21 cellular contexts compared by ENCODE assay signal in the genomic region with DNA sequence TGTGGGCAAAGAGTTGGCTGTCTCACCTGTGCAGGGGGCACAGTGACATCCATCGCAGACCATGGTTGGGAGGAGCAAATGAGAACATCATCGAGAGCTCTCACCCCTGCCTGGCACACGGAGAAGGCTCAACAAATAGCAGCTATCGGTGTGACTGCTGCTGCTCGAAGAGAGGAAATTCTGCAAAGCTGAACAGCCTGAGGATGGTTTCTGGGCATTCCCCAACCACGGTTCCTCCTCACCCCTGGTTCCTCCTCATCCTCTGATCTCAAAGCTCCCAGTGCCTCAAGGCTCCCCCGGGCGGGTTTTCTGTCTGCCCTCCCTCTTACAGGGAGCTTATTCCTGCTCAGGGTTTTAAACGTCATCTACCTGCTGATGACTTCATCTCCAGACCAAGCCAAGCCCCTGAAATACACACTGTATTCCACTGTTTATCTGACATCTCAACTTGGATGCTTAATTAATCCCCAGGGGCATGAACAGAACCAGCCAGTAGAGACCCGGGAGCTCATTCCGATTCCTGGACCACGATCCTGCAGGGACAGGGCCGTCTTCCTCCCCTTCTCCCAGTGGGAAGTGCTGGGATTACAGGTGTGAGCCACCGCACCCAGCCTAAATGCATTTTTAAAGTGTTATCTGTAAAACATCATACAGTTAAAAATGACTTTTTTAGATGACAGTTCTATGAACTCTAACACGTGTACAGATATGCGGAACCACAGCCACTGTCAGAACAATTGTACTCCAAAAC. TPM values are rescaled to one million over a fixed set of nuclear protein-coding genes. Genes with fewer than 3 reads are reported as not detected.
A peak's percentile ranks its signal among the peaks of the same experiment; 100 is the strongest.
DNase-seq lines count a peak whose midpoint lies in the region; ATAC-seq and TF ChIP-seq lines count a peak whose summit lies in the region.
"Had no signal": no experiment of that assay in that cellular context is flagged by ENCODE, and none has a peak within 500 bp of the region (broad histone marks: within the 10 kb centered on the region; RNA-seq: fewer than 3 reads in every experiment).

No MANE protein-coding gene starts in this region.

- peaks cover 15 to 20% of the 10 kb centered on the region in 2 experiments for H3K27me3 ChIP-seq in mesenchymal stem cell (ENCODE audit: control insufficient read depth in 1 of 2, insufficient read depth in 1 of 2, low read length in 2 of 2)
- H3K27me3 ChIP-seq: neural progenitor cell had no signal

- no peak overlapping the region for H3K23ac ChIP-seq in mesenchymal stem cell (ENCODE audit: low read length in 2 of 2)

- no peak overlapping the region for H3K14ac ChIP-seq in mesenchymal stem cell (ENCODE audit: low read length in 2 of 2)

- H2BK5ac ChIP-seq in mesenchymal stem cell (ENCODE audit: low read depth, low read length, poor library complexity, severe bottlenecking) = no peak overlapping the region

- no peak overlapping the region for H3K4me3 ChIP-seq in mesenchymal stem cell (ENCODE audit: insufficient read depth in 1 of 2, low read depth in 1 of 2, low read length in 2 of 2)
- H3K4me3 ChIP-seq: coronary artery, neural progenitor cell, spleen had no signal

- H4K91ac ChIP-seq in mesenchymal stem cell (ENCODE audit: low read length) = peak overlapping the region; percentile 21

- no peaks in the 10 kb centered on the region for H3K79me1 ChIP-seq in mesenchymal stem cell (replicated peaks; ENCODE audit: low read length, poor library complexity, severe bottlenecking)

- no peak overlapping the region for H2AK5ac ChIP-seq in mesenchymal stem cell (ENCODE audit: low read length, severe bottlenecking)

- H3K27ac Mint-ChIP-seq in activated T-cell treated with anti-CD3 and anti-CD28 coated beads, Interleukin-2, amount 50 U/mL, for 72 hours = no peak overlapping the region
- no peak overlapping the region for H3K27ac Mint-ChIP-seq in activated T-cell treated with anti-CD3 and anti-CD28 coated beads, Interleukin-2, amount 50 U/mL, for 24 hours
- peak overlapping the region in 1 of 2 donors; percentile 57 for H3K27ac Mint-ChIP-seq in activated naive CD4-positive, alpha-beta T cell treated with anti-CD3 and anti-CD28 coated beads, Interleukin-2, amount 50 U/mL, for 72 hours
- H3K27ac Mint-ChIP-seq: neural progenitor cell, WTC11 had no signal

- no peak for TF ChIP-seq CTCF in GM13976 (IDR thresholded peaks at IDR 0.05; ENCODE audit: borderline replicate concordance, control extremely low read depth, extremely low read depth, insufficient read depth, missing control alignments)

- no peak overlapping the region for H3K4ac ChIP-seq in mesenchymal stem cell (ENCODE audit: low read depth in 1 of 2, low read length in 2 of 2)

- H2AFZ ChIP-seq in mesenchymal stem cell (ENCODE audit: low read depth, low read length) = no peak overlapping the region
- H2AFZ ChIP-seq: neural progenitor cell had no signal

- in situ Hi-C loops in GM13976 (cut with MboI; ENCODE audit: low sequenced_read_pairs, unreplicated experiment) = no loop called here

- no peak overlapping the region for H3K4me2 ChIP-seq in mesenchymal stem cell (ENCODE audit: low read length, poor library complexity, severe bottlenecking)
- H3K4me2 ChIP-seq: neural progenitor cell had no signal

- H3K27ac ChIP-seq in mesenchymal stem cell (ENCODE audit: low read length, poor library complexity, severe bottlenecking) = no peak overlapping the region
- H3K27ac ChIP-seq: coronary artery, neural progenitor cell, spleen had no signal

- no peak overlapping the region for H4K8ac ChIP-seq in mesenchymal stem cell (ENCODE audit: low read length)

- H3K36me3 Mint-ChIP-seq in activated T-cell treated with anti-CD3 and anti-CD28 coated beads, Interleukin-2, amount 50 U/mL, for 72 hours (ENCODE audit: insufficient read depth in 2 of 2) = peaks cover 0 to 2% of the 10 kb centered on the region in 2 donors
- no peaks in the 10 kb centered on the region for H3K36me3 Mint-ChIP-seq in activated T-cell treated with anti-CD3 and anti-CD28 coated beads, Interleukin-2, amount 50 U/mL, for 24 hours (ENCODE audit: low read depth)
- H3K36me3 Mint-ChIP-seq in activated naive CD4-positive, alpha-beta T cell treated with anti-CD3 and anti-CD28 coated beads, Interleukin-2, amount 50 U/mL, for 72 hours = no peaks in the 10 kb centered on the region
- H3K36me3 Mint-ChIP-seq: neural progenitor cell, WTC11 had no signal

- H3K9me3 ChIP-seq in mesenchymal stem cell (ENCODE audit: control insufficient read depth, low read length) = no peaks in the 10 kb centered on the region
- H3K9me3 ChIP-seq: spleen had no signal

- peaks cover 30% of the 10 kb centered on the region for H3K27me3 Mint-ChIP-seq in activated T-cell treated with anti-CD3 and anti-CD28 coated beads, Interleukin-2, amount 50 U/mL, for 72 hours (ENCODE audit: low read depth)
- H3K27me3 Mint-ChIP-seq in activated T-cell treated with anti-CD3 and anti-CD28 coated beads, Interleukin-2, amount 50 U/mL, for 24 hours = peaks cover 8% of the 10 kb centered on the region

- ATAC-seq in activated T-cell treated with anti-CD3 and anti-CD28 coated beads, Interleukin-2, amount 50 U/mL, for 72 hours (replicated peaks in 1 of 2) = peak; percentile 51 to 75
- peak; percentile 43 to 70 for ATAC-seq in activated naive CD4-positive, alpha-beta T cell treated with anti-CD3 and anti-CD28 coated beads, Interleukin-2, amount 50 U/mL, for 72 hours
- no peak for ATAC-seq in GM18517 (IDR thresholded peaks at IDR 0.05; ENCODE audit: unreplicated experiment)
- ATAC-seq: WTC11 had no signal

- H3K9ac ChIP-seq in mesenchymal stem cell (ENCODE audit: low read length) = no peak overlapping the region
- H3K9ac ChIP-seq: neural progenitor cell had no signal

- no peaks in the 10 kb centered on the region for H3K36me3 ChIP-seq in mesenchymal stem cell (ENCODE audit: control insufficient read depth in 1 of 2, insufficient read depth in 2 of 2, low read depth in 1 of 2, low read length in 2 of 2)
- H3K36me3 ChIP-seq: neural progenitor cell, spleen had no signal

- no peak overlapping the region for H3K18ac ChIP-seq in mesenchymal stem cell (ENCODE audit: low read depth in 1 of 2, low read length in 2 of 2)

- WGBS in mesenchymal stem cell = 83% methylated on average over 15 of the region's 16 CpGs

- DNase-seq in activated T-cell treated with anti-CD3 and anti-CD28 coated beads, Interleukin-2, amount 50 U/mL, for 72 hours = no peak
- DNase-seq in activated T-cell treated with anti-CD3 and anti-CD28 coated beads, Interleukin-2, amount 50 U/mL, for 24 hours = no peak
- peak; percentile 50 to 82 for DNase-seq in Kasumi-1 (lab: John Stamatoyannopoulos, UW)
- no peak for DNase-seq in activated naive CD4-positive, alpha-beta T cell treated with anti-CD3 and anti-CD28 coated beads, Interleukin-2, amount 50 U/mL, for 72 hours (ENCODE audit: low spot score in 2 of 2)
- no peak for DNase-seq in mesenchymal stem cell
- no peak for DNase-seq in NOMO-1 (lab: John Stamatoyannopoulos, UW; ENCODE audit: unreplicated experiment in 2 of 2)
- no peak for DNase-seq in GM13976 (ENCODE audit: low spot score)
- DNase-seq: activated gamma-delta T cell; foreskin fibroblast; KG1; kidney glomerular epithelial cell; NCI-H1092; NCI-H2081; NCI-H510A treated with DMSO at 0.1 percent for 48 hours; spleen; stimulated activated CD8-positive, alpha-beta memory T cell treated with anti-CD3 and anti-CD28 coated beads, Interleukin-4, amount 100 ng/mL, for 48 hours; SW 1271 had no signal

- H2BK15ac ChIP-seq in mesenchymal stem cell (ENCODE audit: low read depth, poor library complexity, severe bottlenecking) = no peak overlapping the region

- peak overlapping the region in 1 of 2 donors; percentile 64 for H3K4me3 Mint-ChIP-seq in activated T-cell treated with anti-CD3 and anti-CD28 coated beads, Interleukin-2, amount 50 U/mL, for 72 hours
- no peak overlapping the region for H3K4me3 Mint-ChIP-seq in activated T-cell treated with anti-CD3 and anti-CD28 coated beads, Interleukin-2, amount 50 U/mL, for 24 hours
- H3K4me3 Mint-ChIP-seq: neural progenitor cell, WTC11 had no signal

- H2BK12ac ChIP-seq in mesenchymal stem cell (ENCODE audit: low read length in 2 of 2) = no peak overlapping the region

- no peak overlapping the region for H2BK120ac ChIP-seq in mesenchymal stem cell (ENCODE audit: low read depth, low read length)

- no peaks in the 10 kb centered on the region for H3K9me3 Mint-ChIP-seq in activated T-cell treated with anti-CD3 and anti-CD28 coated beads, Interleukin-2, amount 50 U/mL, for 72 hours
- no peaks in the 10 kb centered on the region for H3K9me3 Mint-ChIP-seq in activated T-cell treated with anti-CD3 and anti-CD28 coated beads, Interleukin-2, amount 50 U/mL, for 24 hours
- H3K9me3 Mint-ChIP-seq in activated naive CD4-positive, alpha-beta T cell treated with anti-CD3 and anti-CD28 coated beads, Interleukin-2, amount 50 U/mL, for 72 hours = no peaks in the 10 kb centered on the region
- H3K9me3 Mint-ChIP-seq: neural progenitor cell, WTC11 had no signal

- H3K4me1 Mint-ChIP-seq in activated T-cell treated with anti-CD3 and anti-CD28 coated beads, Interleukin-2, amount 50 U/mL, for 72 hours (ENCODE audit: low read depth) = peaks cover 26% of the 10 kb centered on the region
- peaks cover 25% of the 10 kb centered on the region for H3K4me1 Mint-ChIP-seq in activated T-cell treated with anti-CD3 and anti-CD28 coated beads, Interleukin-2, amount 50 U/mL, for 24 hours (ENCODE audit: low read depth)

- H3K4me1 ChIP-seq in mesenchymal stem cell (ENCODE audit: control insufficient read depth, insufficient read depth, low read depth, low read length) = peaks cover 2% of the 10 kb centered on the region
- H3K4me1 ChIP-seq: neural progenitor cell had no signal

RNA-seq across cellular contexts. Expression of a gene that starts 19.5 kb away (rescaled TPM):
- total RNA-seq in activated T-cell treated with anti-CD3 and anti-CD28 coated beads, Interleukin-2, amount 50 U/mL, for 72 hours = 10 to 100 TPM; 30.1 to 37.5 TPM
- total RNA-seq in activated naive CD4-positive, alpha-beta T cell treated with anti-CD3 and anti-CD28 coated beads, Interleukin-2, amount 50 U/mL, for 72 hours = 10 to 100 TPM; 29.2 to 45.2 TPM
- 8.6 TPM for polyA plus RNA-seq in mesenchymal stem cell (2013, experiment 1 of 2)
- 7.6 TPM for polyA plus RNA-seq in mesenchymal stem cell (2013, experiment 2 of 2)

RNA-seq across cellular contexts. Expression of a gene that starts 37.0 kb away (rescaled TPM):
- 10 to 100 TPM; 88.2 to 88.6 TPM for total RNA-seq in activated T-cell treated with anti-CD3 and anti-CD28 coated beads, Interleukin-2, amount 50 U/mL, for 72 hours
- 10 to 100 TPM; 28.3 to 52.4 TPM for total RNA-seq in activated naive CD4-positive, alpha-beta T cell treated with anti-CD3 and anti-CD28 coated beads, Interleukin-2, amount 50 U/mL, for 72 hours
- polyA plus RNA-seq in mesenchymal stem cell (2013, experiment 1 of 2) = 19.1 TPM
- polyA plus RNA-seq in mesenchymal stem cell (2013, experiment 2 of 2) = 20.0 TPM

Comparison
In these comparisons a context has a peak if more than half of its experiments do, and no peak if none do; other contexts are left out.
1. DNase-seq: peak in Kasumi-1 (2 of 2); none in activated T-cell treated with anti-CD3 and anti-CD28 coated beads, Interleukin-2, amount 50 U/mL, for 72 hours (0 of 2), activated T-cell treated with anti-CD3 and anti-CD28 coated beads, Interleukin-2, amount 50 U/mL, for 24 hours (single experiment), activated naive CD4-positive, alpha-beta T cell treated with anti-CD3 and anti-CD28 coated beads, Interleukin-2, amount 50 U/mL, for 72 hours (0 of 2), mesenchymal stem cell (single experiment), NOMO-1 (0 of 2) and GM13976 (single experiment).